1 cellular context compared by ENCODE assay signal in genomic region chr17:69907081-69907847, GRCh38.
TF ChIP-seq lines count a peak whose summit lies in the region.

No MANE protein-coding gene starts in this region.

TF ChIP-seq in GM23338, 12 proteins besides CTCF, POLR2A, EP300 and RAD21 (continued from another document):
- no peak for TF ChIP-seq ETS1 (IDR thresholded peaks at IDR 0.05)
- TF ChIP-seq ZNF331 (CRISPR knock-in tag; IDR thresholded peaks at IDR 0.05; ENCODE audit: low read depth): no peak
